Comparison of ENCODE assay signal across 8 cellular contexts in the genomic region with DNA sequence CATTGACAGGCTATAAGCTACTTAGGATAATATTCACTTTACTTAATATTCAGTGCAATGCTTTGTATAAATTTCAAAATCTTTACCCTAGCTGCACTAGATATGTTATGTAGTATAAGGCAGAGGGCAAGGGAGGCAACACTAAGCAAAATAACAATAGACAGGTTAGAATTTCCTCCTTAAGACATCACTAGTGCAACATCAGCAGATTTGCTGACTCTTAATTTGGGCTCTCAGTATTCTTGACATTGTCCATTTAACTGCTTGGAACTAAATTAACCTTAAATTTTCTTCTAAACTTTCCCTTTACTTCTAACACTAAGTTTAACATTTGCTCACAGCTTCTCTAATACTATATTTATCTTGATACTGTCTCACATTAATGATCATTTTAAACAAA.
"Had no signal": no experiment of that assay in that cellular context is flagged by ENCODE, and none has a peak within 500 bp of the region (broad histone marks: within the 10 kb centered on the region; RNA-seq: fewer than 3 reads in every experiment).

No MANE protein-coding gene starts in this region.

- FAIRE-seq: G401.6, GM12878, GM12891, GM12892, GM18507, GM19239 had no signal

- ATAC-seq: GM12878 had no signal

- H3K4me3 ChIP-seq: GM12878 had no signal

- DNase-seq: GDM1, GF-D8 had no signal
